ENCODE assay signal across 10 cellular contexts in the genomic region with DNA sequence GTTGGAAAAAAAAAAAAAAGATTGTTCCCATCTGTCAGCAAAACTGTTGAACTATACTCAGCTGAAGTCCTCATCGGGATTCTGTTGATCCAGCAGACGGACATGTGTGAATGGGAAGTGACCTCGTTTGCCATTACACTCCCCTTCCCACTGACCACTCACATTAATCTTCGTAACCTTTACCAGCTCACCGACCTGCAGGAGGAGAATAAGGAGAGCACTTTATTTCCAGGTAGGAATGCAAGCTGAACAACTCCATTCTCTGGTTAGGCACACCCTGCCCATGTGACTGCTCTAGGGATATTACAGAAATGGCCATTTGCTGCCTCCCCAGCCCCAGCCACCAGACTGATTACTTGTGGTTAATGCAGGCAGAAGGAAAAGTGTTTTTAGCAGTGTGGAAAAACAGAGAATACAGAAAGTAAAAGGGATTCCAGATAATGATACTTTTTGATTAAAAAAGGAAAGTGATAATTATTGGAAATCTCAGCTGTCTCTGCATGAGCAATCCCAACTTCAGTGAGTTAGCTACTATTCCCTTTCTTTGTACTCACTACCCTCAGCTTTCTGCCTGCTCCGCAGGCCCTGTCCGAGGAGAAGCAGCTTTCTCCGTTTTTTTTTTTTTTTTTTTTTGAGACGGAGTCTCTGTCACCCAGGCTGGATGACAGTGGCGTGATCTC. TPM values are rescaled to one million over a fixed set of nuclear protein-coding genes. Genes with fewer than 3 reads are reported as not detected.
DNase-seq lines count a peak whose midpoint lies in the region; ATAC-seq, FAIRE-seq and TF ChIP-seq lines count a peak whose summit lies in the region.
"Had no signal": no experiment of that assay in that cellular context is flagged by ENCODE, and none has a peak within 500 bp of the region (broad histone marks: within the 10 kb centered on the region; RNA-seq: fewer than 3 reads in every experiment).

No MANE protein-coding gene starts in this region.

- H3K4me3 ChIP-seq in mammary epithelial cell (replicated peaks in 1 of 3; ENCODE audit: insufficient read depth in 1 of 3, low read depth in 2 of 3, low read length in 3 of 3) (no peak overlapping the region), tibial nerve (no peak overlapping the region)

- H3K4me1 ChIP-seq in mammary epithelial cell (ENCODE audit: insufficient read depth, low read length), result peaks cover 29% of the 10 kb centered on the region
- peaks cover 0 to 22% (median 0%) of the 10 kb centered on the region in 4 donors for H3K4me1 ChIP-seq in tibial nerve

- no peak overlapping the region for H3K4me2 ChIP-seq in mammary epithelial cell (ENCODE audit: insufficient read depth, low read depth, low read length)

- no peak for TF ChIP-seq CTCF in mammary epithelial cell (conservative IDR thresholded peaks at IDR 0.05 in 1 of 2, IDR thresholded peaks at IDR 0.05 in 1 of 2; ENCODE audit: extremely low read depth in 1 of 2, insufficient read depth in 1 of 2, low read depth in 1 of 2, low read length in 2 of 2)
- no peak for TF ChIP-seq CTCF in tibial nerve (IDR thresholded peaks at IDR 0.05)

- peaks cover 29% of the 10 kb centered on the region for H3K4me1 Mint-ChIP-seq in activated T-cell treated with anti-CD3 and anti-CD28 coated beads, Interleukin-2, amount 50 U/mL, for 72 hours (ENCODE audit: low read depth)

- H3K27ac ChIP-seq in mammary epithelial cell (ENCODE audit: insufficient read depth, low read depth, low read length) (peak overlapping the region; percentile 14), tibial nerve (peak overlapping the region in 3 of 4 donors; percentile 36 to 85 (median 76))

- no peak for TF ChIP-seq POLR2A in tibial nerve (IDR thresholded peaks at IDR 0.05)
- TF ChIP-seq POLR2A in H54 (IDR thresholded peaks at IDR 0.05; ENCODE audit: low read depth, low read length), result no peak

- no peak for FAIRE-seq in H54 (lab: Jason Lieb, UNC)
- FAIRE-seq: G401.6 had no signal

- CTCF ChIA-PET in mammary epithelial cell (lab: Charles Lee; ENCODE audit: low non-redundant PET), result no interaction called here

- TF ChIP-seq EP300 in tibial nerve (IDR thresholded peaks at IDR 0.05), result no peak

- H3K79me2 ChIP-seq in mammary epithelial cell (ENCODE audit: insufficient read depth, low read length), result peaks cover 74% of the 10 kb centered on the region

- peaks cover 13% of the 10 kb centered on the region for H3K36me3 ChIP-seq in mammary epithelial cell (ENCODE audit: insufficient read depth, low read length)
- H3K36me3 ChIP-seq in tibial nerve, result peaks cover 0 to 68% (median 0%) of the 10 kb centered on the region in 3 donors

- DNase-seq in activated T-cell treated with anti-CD3 and anti-CD28 coated beads, Interleukin-2, amount 50 U/mL, for 72 hours, result no peak
- no peak for DNase-seq in activated T-cell treated with anti-CD3 and anti-CD28 coated beads for 4 hours
- DNase-seq in mammary epithelial cell, result no peak
- no peak for DNase-seq in left colon
- DNase-seq in tibial nerve (ENCODE audit: low spot score in 2 of 2), result no peak
- no peak for DNase-seq in H54 (ENCODE audit: insufficient read length, low spot score)
- no peak for DNase-seq in NCI-H1417 (lab: John Stamatoyannopoulos, UW)
- no peak for DNase-seq in NCI-H446 treated with DMSO at 0.1 percent for 48 hours (lab: John Stamatoyannopoulos, UW)
- DNase-seq: NCI-H146 had no signal

- intact Hi-C loops in mammary epithelial cell (cut with micrococcal nuclease), result no loop called here
- intact Hi-C loops in left colon (cut with DNase I, micrococcal nuclease), result no loop called here

- peaks cover 2 to 13% of the 10 kb centered on the region in 2 donors for H3K36me3 Mint-ChIP-seq in activated T-cell treated with anti-CD3 and anti-CD28 coated beads, Interleukin-2, amount 50 U/mL, for 72 hours (ENCODE audit: insufficient read depth in 2 of 2)

- H3K9ac ChIP-seq in mammary epithelial cell (ENCODE audit: insufficient read depth, low read length), result no peak overlapping the region

- H3K27me3 Mint-ChIP-seq in activated T-cell treated with anti-CD3 and anti-CD28 coated beads, Interleukin-2, amount 50 U/mL, for 72 hours (ENCODE audit: low read depth), result no peaks in the 10 kb centered on the region

- 79% methylated on average over 8 of the region's 10 CpGs for WGBS in mammary epithelial cell (ENCODE audit: low coverage, missing lambda C conversion rate)
- WGBS in tibial nerve, 2 donors, result 69 to 74% methylated on average over 10 of the region's 10 CpGs

- H3K9me3 ChIP-seq in mammary epithelial cell (replicated peaks; ENCODE audit: insufficient read depth, low read length) (no peaks in the 10 kb centered on the region), tibial nerve (no peaks in the 10 kb centered on the region)

- no peak overlapping the region for H3K4me3 Mint-ChIP-seq in activated T-cell treated with anti-CD3 and anti-CD28 coated beads, Interleukin-2, amount 50 U/mL, for 72 hours

- H3K27ac Mint-ChIP-seq in activated T-cell treated with anti-CD3 and anti-CD28 coated beads, Interleukin-2, amount 50 U/mL, for 72 hours, result peak overlapping the region; percentile 22

- dilution Hi-C loops in mammary epithelial cell (cut with HindIII; ENCODE audit: low sequenced_read_pairs), result no loop called here

- in situ Hi-C loops in mammary epithelial cell (cut with MboI; ENCODE audit: low sequenced_read_pairs in 2 of 2), result no loop called here

- H3K9me3 Mint-ChIP-seq in activated T-cell treated with anti-CD3 and anti-CD28 coated beads, Interleukin-2, amount 50 U/mL, for 72 hours, result no peaks in the 10 kb centered on the region

- H2AFZ ChIP-seq in mammary epithelial cell (ENCODE audit: low read depth, low read length), result no peak overlapping the region

- H3K27me3 ChIP-seq in mammary epithelial cell (ENCODE audit: insufficient read depth, low read length), result no peaks in the 10 kb centered on the region
- no peaks in the 10 kb centered on the region for H3K27me3 ChIP-seq in tibial nerve

- ATAC-seq in activated T-cell treated with anti-CD3 and anti-CD28 coated beads, Interleukin-2, amount 50 U/mL, for 72 hours (replicated peaks in 1 of 2), result no peak
- ATAC-seq in left colon, result peak; percentile 22

- no TSS peak for BruUV-seq in mammary epithelial cell (replicated peaks; lab: Mats Ljungman, UMichigan)

- H4K20me1 ChIP-seq in mammary epithelial cell (ENCODE audit: insufficient read depth, low read length), result peaks cover 9% of the 10 kb centered on the region

RNA-seq across cellular contexts. Expression of a gene that starts 23.6 kb away (rescaled TPM):
- 100 to 1,000 TPM; 328 to 339 TPM for total RNA-seq in activated T-cell treated with anti-CD3 and anti-CD28 coated beads, Interleukin-2, amount 50 U/mL, for 72 hours
- total RNA-seq in mammary epithelial cell, result 100 to 1,000 TPM; 528 to 689 TPM
- polyA plus RNA-seq in mammary epithelial cell, result 1,045 TPM
- polyA minus RNA-seq in mammary epithelial cell, result 400 TPM
- 100 to 1,000 TPM; 411 to 446 TPM for total RNA-seq in left colon
- 100 to 1,000 TPM; 581 to 765 (median 678) TPM for total RNA-seq in tibial nerve

RNA-seq across cellular contexts. Expression of a gene that starts 32.4 kb away (rescaled TPM):
- 10 to 100 TPM; 18.7 to 22.9 TPM for total RNA-seq in activated T-cell treated with anti-CD3 and anti-CD28 coated beads, Interleukin-2, amount 50 U/mL, for 72 hours
- total RNA-seq in mammary epithelial cell (100 to 1,000 TPM in 1 of 2 donors, 10 to 100 TPM in 1; 71.4 to 127 TPM), left colon (10 to 100 TPM; 74.6 to 80.9 TPM), tibial nerve (10 to 100 TPM; 65.1 to 72.0 (median 70.0) TPM)
- polyA plus RNA-seq in mammary epithelial cell, result 72.6 TPM
- polyA minus RNA-seq in mammary epithelial cell, result 68.3 TPM
